1 cellular context compared by ENCODE assay signal in genomic region chr1:59314776-59315528, GRCh38.
TF ChIP-seq lines count a peak whose summit lies in the region.

No MANE protein-coding gene starts in this region.

TF ChIP-seq in IMR-90, 13 proteins besides CTCF, POLR2A, EP300 and RAD21:
- TF ChIP-seq USF2 (IDR thresholded peaks at IDR 0.05; ENCODE audit: low read depth, low read length) (no peak), MAFK (IDR thresholded peaks at IDR 0.05; ENCODE audit: low read depth, low read length) (no peak), BHLHE40 (IDR thresholded peaks at IDR 0.05; ENCODE audit: low read depth, low read length) (no peak), SMC3 (IDR thresholded peaks at IDR 0.05; ENCODE audit: low read depth, low read length) (no peak), CEBPB (IDR thresholded peaks at IDR 0.05; ENCODE audit: low read depth, low read length) (no peak), RFX5 (IDR thresholded peaks at IDR 0.05; ENCODE audit: low read depth, low read length) (no peak), CHD1 (IDR thresholded peaks at IDR 0.05; ENCODE audit: low read depth, low read length) (no peak), RCOR1 (IDR thresholded peaks at IDR 0.05; ENCODE audit: insufficient replicate concordance, low read length) (no peak), MXI1 (IDR thresholded peaks at IDR 0.05; ENCODE audit: borderline replicate concordance, low read depth, low read length) (no peak), NFE2L2 (IDR thresholded peaks at IDR 0.05; ENCODE audit: low read depth, low read length) (no peak)
TF ChIP-seq in IMR-90: peak in this region for 0.
